ENCODE assay signal across 29 cellular contexts in the genomic region with DNA sequence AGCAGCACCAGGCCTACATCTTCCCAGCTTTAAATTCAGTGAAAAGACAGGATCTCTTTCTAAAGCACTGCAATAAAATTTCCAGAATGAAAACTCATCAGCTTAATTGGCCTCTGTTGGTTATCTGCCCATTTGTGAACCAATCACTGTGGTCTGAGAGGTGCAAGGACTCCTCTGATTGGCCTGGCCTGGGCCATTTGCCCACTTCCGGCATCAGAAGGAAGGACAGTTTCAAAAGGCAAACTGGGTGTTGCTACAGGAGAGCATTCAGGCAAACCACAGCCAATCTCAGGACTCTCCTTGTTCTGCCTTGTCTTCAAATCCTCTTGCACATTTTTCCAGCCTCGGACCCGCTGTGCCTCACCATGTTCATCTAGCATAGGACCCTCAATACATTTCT.
"Had no signal": no experiment of that assay in that cellular context is flagged by ENCODE, and none has a peak within 500 bp of the region (broad histone marks: within the 10 kb centered on the region; RNA-seq: fewer than 3 reads in every experiment).

No MANE protein-coding gene starts in this region.

- DNase-seq: Kasumi-1, MM.1S, MV-4-11, NCI-H1092, NCI-H1105, NCI-H1417 treated with DMSO at 0.1 percent for 48 hours, NCI-H1436 treated with DMSO at 0.1 percent for 48 hours, NCI-H1694 treated with DMSO at 0.1 percent for 48 hours, NCI-H187 treated with DMSO at 0.1 percent for 48 hours, NCI-H2029, NCI-H2081, NCI-H2171 treated with DMSO at 0.1 percent for 48 hours, NCI-H2227 treated with DMSO at 0.1 percent for 48 hours, NCI-H345, NCI-H446, NCI-H510A treated with DMSO at 0.1 percent for 48 hours, NCI-H524 treated with DMSO at 0.1 percent for 48 hours, NCI-H526 treated with DMSO at 0.1 percent for 48 hours, NCI-H774, PC-9, SHP77, SIG-M5, SJCRH30 had no signal

- H3K9me3 ChIP-seq: SJCRH30 had no signal

- H2AFZ ChIP-seq: PC-9 had no signal

- H3K4me3 ChIP-seq: PC-9, SJCRH30, SK-N-MC had no signal

- H3K4me2 ChIP-seq: PC-9 had no signal

- ATAC-seq: Panc1, Right ventricle myocardium inferior, SK-N-SH treated with all-trans-retinoic acid at 6 μM for 48 hours had no signal

- H3K36me3 ChIP-seq: SJCRH30 had no signal

- H3K27ac ChIP-seq: PC-9, RWPE1, SJCRH30, SK-N-MC had no signal

- FAIRE-seq: RCC 7860 had no signal

- H3K27me3 ChIP-seq: SJCRH30 had no signal
